In the genomic region with DNA sequence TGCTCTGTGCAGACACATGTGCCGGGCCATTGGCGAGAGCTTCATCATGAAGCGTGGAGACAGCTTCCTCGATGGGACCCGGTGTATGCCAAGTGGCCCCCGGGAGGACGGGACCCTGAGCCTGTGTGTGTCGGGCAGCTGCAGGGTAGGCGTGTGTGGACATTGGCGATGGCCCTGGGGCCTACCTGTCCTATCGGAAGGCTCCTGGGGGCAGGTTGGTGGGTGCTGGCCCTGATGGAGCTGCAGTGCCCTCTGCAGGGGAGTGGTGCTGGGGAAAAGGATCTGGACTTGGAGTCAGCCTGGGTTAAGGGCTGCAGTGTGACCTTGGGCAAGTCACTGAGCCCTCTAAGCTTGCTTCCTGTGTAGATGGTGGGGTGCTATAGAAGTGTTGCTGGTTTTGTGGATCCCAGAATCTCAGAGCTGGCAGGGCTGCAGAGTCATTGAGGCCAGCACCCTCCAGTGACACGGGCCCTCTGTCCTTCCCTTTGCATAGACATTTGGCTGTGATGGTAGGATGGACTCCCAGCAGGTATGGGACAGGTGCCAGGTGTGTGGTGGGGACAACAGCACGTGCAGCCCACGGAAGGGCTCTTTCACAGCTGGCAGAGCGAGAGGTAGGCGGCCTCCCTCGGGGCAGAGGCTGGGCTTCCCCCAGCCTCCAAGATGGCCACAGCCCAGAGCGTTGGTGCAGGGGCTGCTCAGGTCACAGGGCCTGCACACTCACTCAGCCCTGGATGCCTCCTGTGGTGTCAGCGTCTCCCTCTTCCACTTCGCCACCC, we compare ENCODE assay signal across 12 cellular contexts. TPM values are rescaled to one million over a fixed set of nuclear protein-coding genes. Genes with fewer than 3 reads are reported as not detected.
DNase-seq lines count a peak whose midpoint lies in the region; ATAC-seq, FAIRE-seq and TF ChIP-seq lines count a peak whose summit lies in the region.
"Had no signal": no experiment of that assay in that cellular context is flagged by ENCODE, and none has a peak within 500 bp of the region (broad histone marks: within the 10 kb centered on the region; RNA-seq: fewer than 3 reads in every experiment).

No MANE protein-coding gene starts in this region.

- DNase-seq in D721Med (ENCODE audit: insufficient read length, low spot score) (no peak), fibroblast of mammary gland (ENCODE audit: low read depth) (no peak), C1 segment of cervical spinal cord (lab: John Stamatoyannopoulos, UW) (no peak), sigmoid colon (no peak)
- DNase-seq: NCI-H1417 treated with DMSO at 0.1 percent for 48 hours; nucleus accumbens; OCI-M1; stimulated activated CD4-positive, alpha-beta T cell treated with anti-CD3 and anti-CD28 coated beads, Interleukin-1b, Interleukin-23, amount 100 ng/mL, for 48 hours; T-helper 9 cell had no signal

- H3K4me1 ChIP-seq in sigmoid colon, result no peaks in the 10 kb centered on the region

- no peak overlapping the region for H3K4me3 ChIP-seq in fibroblast of mammary gland (ENCODE audit: control insufficient read depth, low read depth, low read length)
- no peak overlapping the region for H3K4me3 ChIP-seq in sigmoid colon

- H3K27ac ChIP-seq in sigmoid colon, result no peak overlapping the region

- no peak for TF ChIP-seq EP300 in Ishikawa (IDR thresholded peaks at IDR 0.05; ENCODE audit: borderline replicate concordance)
- TF ChIP-seq EP300 in sigmoid colon (IDR thresholded peaks at IDR 0.05), result no peak

- peak; percentile 63 for TF ChIP-seq RAD21 in Ishikawa (IDR thresholded peaks at IDR 0.05; ENCODE audit: low read depth)

- intact Hi-C loops in sigmoid colon (cut with DNase I), result no loop called here

- WGBS in sigmoid colon, 2 donors, result 84 to 87% methylated on average over 20 of the region's 20 CpGs

- ATAC-seq in GM18502 (IDR thresholded peaks at IDR 0.05; ENCODE audit: poor library complexity, unreplicated experiment), result no peak

- H3K9me3 ChIP-seq in sigmoid colon, result no peaks in the 10 kb centered on the region

- peak; percentile 24 for TF ChIP-seq CTCF in D721Med (IDR thresholded peaks at IDR 0.05; ENCODE audit: insufficient read depth, missing control alignments)
- peak; percentile 24 for TF ChIP-seq CTCF in fibroblast of mammary gland (conservative IDR thresholded peaks at IDR 0.05; ENCODE audit: control insufficient read depth, insufficient read depth, low read depth, low read length)
- TF ChIP-seq CTCF in sigmoid colon (IDR thresholded peaks at IDR 0.05), result no peak

- no peaks in the 10 kb centered on the region for H3K36me3 ChIP-seq in sigmoid colon

- no peaks in the 10 kb centered on the region for H3K27me3 ChIP-seq in sigmoid colon

- no peak for TF ChIP-seq POLR2A in sigmoid colon (IDR thresholded peaks at IDR 0.05)

- FAIRE-seq in D721Med (lab: Jason Lieb, UNC), result no peak

TF ChIP-seq in Ishikawa, 13 proteins besides CTCF, POLR2A, EP300 and RAD21:
- TF ChIP-seq, protein P1, sequence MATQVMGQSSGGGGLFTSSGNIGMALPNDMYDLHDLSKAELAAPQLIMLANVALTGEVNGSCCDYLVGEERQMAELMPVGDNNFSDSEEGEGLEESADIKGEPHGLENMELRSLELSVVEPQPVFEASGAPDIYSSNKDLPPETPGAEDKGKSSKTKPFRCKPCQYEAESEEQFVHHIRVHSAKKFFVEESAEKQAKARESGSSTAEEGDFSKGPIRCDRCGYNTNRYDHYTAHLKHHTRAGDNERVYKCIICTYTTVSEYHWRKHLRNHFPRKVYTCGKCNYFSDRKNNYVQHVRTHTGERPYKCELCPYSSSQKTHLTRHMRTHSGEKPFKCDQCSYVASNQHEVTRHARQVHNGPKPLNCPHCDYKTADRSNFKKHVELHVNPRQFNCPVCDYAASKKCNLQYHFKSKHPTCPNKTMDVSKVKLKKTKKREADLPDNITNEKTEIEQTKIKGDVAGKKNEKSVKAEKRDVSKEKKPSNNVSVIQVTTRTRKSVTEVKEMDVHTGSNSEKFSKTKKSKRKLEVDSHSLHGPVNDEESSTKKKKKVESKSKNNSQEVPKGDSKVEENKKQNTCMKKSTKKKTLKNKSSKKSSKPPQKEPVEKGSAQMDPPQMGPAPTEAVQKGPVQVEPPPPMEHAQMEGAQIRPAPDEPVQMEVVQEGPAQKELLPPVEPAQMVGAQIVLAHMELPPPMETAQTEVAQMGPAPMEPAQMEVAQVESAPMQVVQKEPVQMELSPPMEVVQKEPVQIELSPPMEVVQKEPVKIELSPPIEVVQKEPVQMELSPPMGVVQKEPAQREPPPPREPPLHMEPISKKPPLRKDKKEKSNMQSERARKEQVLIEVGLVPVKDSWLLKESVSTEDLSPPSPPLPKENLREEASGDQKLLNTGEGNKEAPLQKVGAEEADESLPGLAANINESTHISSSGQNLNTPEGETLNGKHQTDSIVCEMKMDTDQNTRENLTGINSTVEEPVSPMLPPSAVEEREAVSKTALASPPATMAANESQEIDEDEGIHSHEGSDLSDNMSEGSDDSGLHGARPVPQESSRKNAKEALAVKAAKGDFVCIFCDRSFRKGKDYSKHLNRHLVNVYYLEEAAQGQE (IDR thresholded peaks at IDR 0.05; ENCODE audit: low read depth), result no peak
- no peak for TF ChIP-seq YY1 (IDR thresholded peaks at IDR 0.05; ENCODE audit: low read depth)
- TF ChIP-seq, protein P2, sequence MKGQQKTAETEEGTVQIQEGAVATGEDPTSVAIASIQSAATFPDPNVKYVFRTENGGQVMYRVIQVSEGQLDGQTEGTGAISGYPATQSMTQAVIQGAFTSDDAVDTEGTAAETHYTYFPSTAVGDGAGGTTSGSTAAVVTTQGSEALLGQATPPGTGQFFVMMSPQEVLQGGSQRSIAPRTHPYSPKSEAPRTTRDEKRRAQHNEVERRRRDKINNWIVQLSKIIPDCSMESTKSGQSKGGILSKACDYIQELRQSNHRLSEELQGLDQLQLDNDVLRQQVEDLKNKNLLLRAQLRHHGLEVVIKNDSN (IDR thresholded peaks at IDR 0.05), result no peak
- TF ChIP-seq CREB1 (IDR thresholded peaks at IDR 0.05; ENCODE audit: low read depth), result no peak
- no peak for TF ChIP-seq NFIC (IDR thresholded peaks at IDR 0.05)
- TF ChIP-seq TAF1 (IDR thresholded peaks at IDR 0.05; ENCODE audit: low read depth), result no peak
- no peak for TF ChIP-seq ZBTB7A (IDR thresholded peaks at IDR 0.05; ENCODE audit: low read depth)
- TF ChIP-seq EGR1 (IDR thresholded peaks at IDR 0.05), result no peak
- no peak for TF ChIP-seq FOXM1 (IDR thresholded peaks at IDR 0.05; ENCODE audit: borderline replicate concordance, low read depth)
TF ChIP-seq in Ishikawa: peak in this region for 0.

RNA-seq across cellular contexts. Expression of a gene that starts 15.8 kb away (rescaled TPM):
- 1 to 10 TPM in 2 of 4 donors, under 1 TPM in 2; 0.71 to 1.9 (median 1.4) TPM for total RNA-seq in sigmoid colon
- 1 to 10 TPM in 1 of 3 donors, under 1 TPM in 2; 0.60 to 3.4 (median 0.69) TPM for polyA plus RNA-seq in sigmoid colon
- polyA plus RNA-seq: CD14-positive monocyte had no signal

RNA-seq across cellular contexts. Expression of a gene that starts 20.1 kb away (rescaled TPM):
- total RNA-seq in sigmoid colon, result 10 to 100 TPM; 16.3 to 22.2 (median 18.8) TPM
- polyA plus RNA-seq in sigmoid colon, result 10 to 100 TPM; 13.2 to 25.9 (median 16.2) TPM

RNA-seq across cellular contexts. Expression of a gene that starts 21.8 kb away (rescaled TPM):
- 10 to 100 TPM in 1 of 4 donors, 1 to 10 TPM in 3; 6.7 to 13.4 (median 8.9) TPM for total RNA-seq in sigmoid colon
- polyA plus RNA-seq in sigmoid colon, result 10 to 100 TPM; 21.0 to 44.6 (median 29.6) TPM

RNA-seq across cellular contexts. Expression of a gene that starts 41.0 kb away (rescaled TPM):
- total RNA-seq in sigmoid colon, result 1 to 10 TPM; 1.4 to 2.7 (median 2.0) TPM
- polyA plus RNA-seq in sigmoid colon, result 1 to 10 TPM; 1.2 to 8.2 (median 1.8) TPM

Comparison
In these comparisons a context has a peak if more than half of its experiments do, and no peak if none do; other contexts are left out.
1. CTCF ChIP-seq: peak in D721Med (single experiment) and fibroblast of mammary gland (single experiment); none in sigmoid colon (0 of 4).